ENCODE assay signal across 7 cellular contexts in the genomic region with DNA sequence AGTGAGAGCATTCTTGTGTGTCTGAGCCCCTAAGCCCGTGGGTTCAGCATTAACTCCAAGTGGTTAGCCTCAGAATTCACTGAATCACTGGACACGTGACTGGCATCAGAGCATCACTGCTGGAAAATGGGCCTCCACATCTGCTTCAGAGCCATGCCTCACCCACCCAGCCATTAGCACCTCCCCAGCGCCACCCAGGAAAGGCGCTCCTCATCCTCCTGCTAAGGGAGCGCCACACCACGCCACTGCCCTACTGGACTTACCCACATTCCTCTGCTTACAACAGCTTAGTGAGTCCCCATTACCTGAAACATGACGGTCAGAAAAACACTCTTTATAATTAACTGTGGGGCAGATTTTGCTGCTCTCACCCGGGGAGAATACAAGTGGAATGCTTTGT.
"Had no signal": no experiment of that assay in that cellular context is flagged by ENCODE, and none has a peak within 500 bp of the region (broad histone marks: within the 10 kb centered on the region; RNA-seq: fewer than 3 reads in every experiment).

No MANE protein-coding gene starts in this region.

- DNase-seq: IMR-90, KBM-7, KG1 had no signal

- H3K4me3 Mint-ChIP-seq: IgD-negative memory B cell had no signal

- H3K4me3 ChIP-seq: K562 had no signal

- H3K36me3 Mint-ChIP-seq: IgD-negative memory B cell had no signal

- H3K27ac ChIP-seq: HL-60 had no signal

- H3K27me3 Mint-ChIP-seq: IgD-negative memory B cell had no signal

- H3K4me1 Mint-ChIP-seq: IgD-negative memory B cell had no signal

- ATAC-seq: HepG2, K562 had no signal

- H3K27ac Mint-ChIP-seq: IgD-negative memory B cell had no signal
